1 cellular context compared by ENCODE assay signal in genomic region chr15:29822100-29822684, GRCh38.
A peak's percentile ranks its signal among the peaks of the same experiment; 100 is the strongest.
TF ChIP-seq lines count a peak whose summit lies in the region.

TJP1 (minus strand) TSS chr15:29822468; CDS start chr15:29822028, 440 bp downstream.

TF ChIP-seq in HCT116, 20 proteins besides CTCF, POLR2A, EP300 and RAD21 (continued from another document):
- TF ChIP-seq EZH2 (IDR thresholded peaks at IDR 0.05): no peak
- no peak; the same call in 1 of the 2 replicates for TF ChIP-seq MAX (IDR thresholded peaks at IDR 0.05)
- TF ChIP-seq SIN3A (IDR thresholded peaks at IDR 0.05; ENCODE audit: low read depth): peak; percentile 79
- TF ChIP-seq TCF7L2 (IDR thresholded peaks at IDR 0.05; ENCODE audit: borderline replicate concordance, extremely low read depth, insufficient read depth, insufficient read length): no peak
- TF ChIP-seq EGR1 (IDR thresholded peaks at IDR 0.05; ENCODE audit: low read depth): peak; percentile 65
- 0 out of 2 replicates have a peak, but pooled peaks have one; percentile 1 for TF ChIP-seq SP1 (IDR thresholded peaks at IDR 0.05; ENCODE audit: low read depth)
- TF ChIP-seq ZNF274 (IDR thresholded peaks at IDR 0.05; ENCODE audit: low read depth, low read length): no peak
- TF ChIP-seq CBX3 (IDR thresholded peaks at IDR 0.05; ENCODE audit: low read depth): no peak
- TF ChIP-seq JUND (IDR thresholded peaks at IDR 0.05): no peak
- TF ChIP-seq ZBTB33 (IDR thresholded peaks at IDR 0.05; ENCODE audit: extremely low read depth, insufficient replicate concordance, low read length): no peak
- no peak for TF ChIP-seq ATF3 (IDR thresholded peaks at IDR 0.05)
